13 cellular contexts compared by ENCODE assay signal in the genomic region with DNA sequence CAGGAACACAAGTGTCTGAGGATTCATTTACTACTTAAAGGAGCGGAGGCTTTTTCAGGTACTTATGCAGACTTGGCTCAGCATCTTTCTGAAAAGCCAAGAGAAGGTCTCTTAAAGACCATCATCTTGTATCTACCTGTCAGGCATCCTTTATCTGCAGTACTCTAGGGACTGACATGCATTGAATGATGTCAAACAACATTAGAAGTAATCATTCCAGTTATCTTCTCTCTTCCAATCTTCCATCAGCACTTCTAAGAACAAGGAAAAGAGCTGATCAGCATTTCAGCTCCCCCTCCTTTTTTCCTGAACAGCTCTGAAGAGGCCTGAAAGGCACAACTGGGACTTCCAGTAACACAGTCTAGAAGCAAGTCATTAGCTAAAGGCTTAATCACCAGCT.
"Had no signal": no experiment of that assay in that cellular context is flagged by ENCODE, and none has a peak within 500 bp of the region (broad histone marks: within the 10 kb centered on the region; RNA-seq: fewer than 3 reads in every experiment).

No MANE protein-coding gene starts in this region.

- H3K36me3 ChIP-seq: cardiac muscle cell, right atrium auricular region had no signal

- H3K4me3 ChIP-seq: cardiac muscle cell, right atrium auricular region had no signal

- ATAC-seq: esophagus mucosa; stimulated activated effector memory CD8-positive, alpha-beta T cell treated with anti-CD3 and anti-CD28 coated beads, Interleukin-12 subunit alpha, Interleukin-12 subunit beta, amount 100 ng/mL, for 72 hours; WTC11 had no signal

- H3K4me1 Mint-ChIP-seq: activated CD4-positive, alpha-beta T cell treated with anti-CD3 and anti-CD28 coated beads, Interleukin-2, amount 10 ng/mL, durations not matched to agents 7 days and 5 days; activated naive CD4-positive, alpha-beta T cell treated with anti-CD3 and anti-CD28 coated beads, Interleukin-2, amount 10 ng/mL, durations not matched to agents 7 days and 5 days; stimulated activated effector memory CD8-positive, alpha-beta T cell treated with anti-CD3 and anti-CD28 coated beads, Interleukin-12 subunit alpha, Interleukin-12 subunit beta, amount 100 ng/mL, for 72 hours had no signal

- DNase-seq: activated CD4-positive, alpha-beta T cell treated with anti-CD3 and anti-CD28 coated beads, Interleukin-2, amount 10 ng/mL, durations not matched to agents 7 days and 5 days; activated naive CD4-positive, alpha-beta T cell treated with anti-CD3 and anti-CD28 coated beads, Interleukin-2, amount 10 ng/mL, durations not matched to agents 7 days and 5 days; hypothalamus; kidney glomerular epithelial cell; posterior cingulate gyrus; small intestine; trophoblast cell had no signal

- H3K4me1 ChIP-seq: right atrium auricular region had no signal

- H3K4me3 Mint-ChIP-seq: activated CD4-positive, alpha-beta T cell treated with anti-CD3 and anti-CD28 coated beads, Interleukin-2, amount 10 ng/mL, durations not matched to agents 7 days and 5 days; activated naive CD4-positive, alpha-beta T cell treated with anti-CD3 and anti-CD28 coated beads, Interleukin-2, amount 10 ng/mL, durations not matched to agents 7 days and 5 days; stimulated activated effector memory CD8-positive, alpha-beta T cell treated with anti-CD3 and anti-CD28 coated beads, Interleukin-12 subunit alpha, Interleukin-12 subunit beta, amount 100 ng/mL, for 72 hours; WTC11 had no signal

- H3K9me3 ChIP-seq: right atrium auricular region had no signal

- H3K27ac ChIP-seq: cardiac muscle cell, right atrium auricular region had no signal

- H3K36me3 Mint-ChIP-seq: activated naive CD4-positive, alpha-beta T cell treated with anti-CD3 and anti-CD28 coated beads, Interleukin-2, amount 10 ng/mL, durations not matched to agents 7 days and 5 days; stimulated activated effector memory CD8-positive, alpha-beta T cell treated with anti-CD3 and anti-CD28 coated beads, Interleukin-12 subunit alpha, Interleukin-12 subunit beta, amount 100 ng/mL, for 72 hours; WTC11 had no signal

- H3K27me3 Mint-ChIP-seq: activated CD4-positive, alpha-beta T cell treated with anti-CD3 and anti-CD28 coated beads, Interleukin-2, amount 10 ng/mL, durations not matched to agents 7 days and 5 days had no signal

- H3K9me3 Mint-ChIP-seq: activated CD4-positive, alpha-beta T cell treated with anti-CD3 and anti-CD28 coated beads, Interleukin-2, amount 10 ng/mL, durations not matched to agents 7 days and 5 days; activated naive CD4-positive, alpha-beta T cell treated with anti-CD3 and anti-CD28 coated beads, Interleukin-2, amount 10 ng/mL, durations not matched to agents 7 days and 5 days; activated T-helper 2 cell treated with anti-CD3 and anti-CD28 coated beads, Interferon-gamma antibody, Interleukin-2, Interleukin-4, amounts not matched to agents 10 μg/mL and 5 μg/mL and 100 μg/mL, durations not matched to agents 14 hours and 24 hours and 36 hours; WTC11 had no signal

- H3K27me3 ChIP-seq: cardiac muscle cell, right atrium auricular region had no signal

- H3K27ac Mint-ChIP-seq: activated CD4-positive, alpha-beta T cell treated with anti-CD3 and anti-CD28 coated beads, Interleukin-2, amount 10 ng/mL, durations not matched to agents 7 days and 5 days; activated naive CD4-positive, alpha-beta T cell treated with anti-CD3 and anti-CD28 coated beads, Interleukin-2, amount 10 ng/mL, durations not matched to agents 7 days and 5 days; activated T-helper 2 cell treated with anti-CD3 and anti-CD28 coated beads, Interferon-gamma antibody, Interleukin-2, Interleukin-4, amounts not matched to agents 10 μg/mL and 5 μg/mL and 100 μg/mL, durations not matched to agents 14 hours and 24 hours and 36 hours; stimulated activated effector memory CD8-positive, alpha-beta T cell treated with anti-CD3 and anti-CD28 coated beads, Interleukin-12 subunit alpha, Interleukin-12 subunit beta, amount 100 ng/mL, for 72 hours; WTC11 had no signal
